In the genomic region with DNA sequence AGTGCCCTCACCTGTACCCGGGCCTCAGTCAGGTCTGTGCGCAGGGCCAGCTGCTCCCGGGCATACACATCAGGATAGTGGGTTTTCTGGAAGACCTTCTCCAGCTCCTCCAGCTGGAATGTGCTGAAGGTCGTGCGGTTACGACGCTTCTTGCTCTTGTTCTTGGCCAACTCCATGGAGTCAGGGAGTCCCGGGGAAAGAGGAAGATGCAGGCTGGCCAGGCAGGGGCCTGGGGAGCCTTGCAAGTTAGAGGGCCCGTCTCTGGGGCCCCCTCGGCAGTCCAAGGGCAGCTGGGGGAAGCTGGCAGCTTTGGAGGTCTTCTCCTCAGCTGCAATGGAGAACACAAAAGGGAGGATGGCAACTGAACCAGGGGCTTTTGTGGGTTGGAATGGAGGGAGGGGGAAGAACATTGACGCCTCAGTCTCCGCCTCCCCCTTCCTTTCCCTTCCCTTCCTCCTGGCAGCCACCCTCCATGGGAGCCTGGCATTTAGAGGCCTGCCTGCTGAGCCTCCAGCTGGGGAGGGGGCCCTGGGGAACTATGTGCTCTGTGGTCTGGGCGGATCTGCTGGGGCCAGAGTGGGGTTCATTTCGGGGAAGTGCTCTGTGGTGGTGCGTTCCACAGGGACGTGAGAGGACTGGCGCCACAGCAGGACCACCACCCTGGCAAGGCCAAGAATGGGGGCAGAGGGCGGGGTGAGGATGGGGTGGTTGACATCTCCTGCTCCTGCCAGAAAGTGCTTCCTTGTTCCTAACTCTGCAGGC, we compare ENCODE assay signal across 23 cellular contexts. TPM values are rescaled to one million over a fixed set of nuclear protein-coding genes. Genes with fewer than 3 reads are reported as not detected.
DNase-seq lines count a peak whose midpoint lies in the region; ATAC-seq and TF ChIP-seq lines count a peak whose summit lies in the region.
"Had no signal": no experiment of that assay in that cellular context is flagged by ENCODE, and none has a peak within 500 bp of the region (broad histone marks: within the 10 kb centered on the region; RNA-seq: fewer than 3 reads in every experiment).

No MANE protein-coding gene starts in this region.

- H3K4me1 Mint-ChIP-seq in mesothelial cell of epicardium: peaks cover 77% of the 10 kb centered on the region

- peaks cover 32% of the 10 kb centered on the region for H3K36me3 Mint-ChIP-seq in mesothelial cell of epicardium

- H4K20me1 ChIP-seq in BLaER1 (peaks cover 77% of the 10 kb centered on the region), osteoblast (ENCODE audit: insufficient read depth, low read length) (peaks cover 9% of the 10 kb centered on the region)

- H3K4me3 Mint-ChIP-seq in mesothelial cell of epicardium: peak overlapping the region; percentile 36
- H3K4me3 Mint-ChIP-seq: CD4-positive, alpha-beta memory T cell; H9; HFFc6 had no signal

- CTCF ChIA-PET in HEK293 (lab: Yijun Ruan, JAX): interaction anchor here (0.6 to 5.5 kb wide), 6 partner anchors 11 to 288 kb away, joined by 3 to 48 read pairs (median 4); no protein-coding TSS in a partner anchor

- H3K27me3 Mint-ChIP-seq in mesothelial cell of epicardium (ENCODE audit: low read depth): peaks cover 5% of the 10 kb centered on the region

- H3K4me3 ChIP-seq in BLaER1 (no peak overlapping the region), HEK293 (ENCODE audit: low read depth, low read length) (no peak overlapping the region), osteoblast (ENCODE audit: insufficient read depth, low read length) (no peak overlapping the region)
- H3K4me3 ChIP-seq: A549, GM23248 had no signal

- peak overlapping the region; percentile 84 for H3K27ac Mint-ChIP-seq in mesothelial cell of epicardium
- H3K27ac Mint-ChIP-seq: CD4-positive, alpha-beta memory T cell; H9 had no signal

- no peak for ATAC-seq in HG03565 (IDR thresholded peaks at IDR 0.05; ENCODE audit: unreplicated experiment)
- ATAC-seq: A549, HCT116 had no signal

- H3K27me3 ChIP-seq in BLaER1: peaks cover 45% of the 10 kb centered on the region
- peaks cover 30% of the 10 kb centered on the region for H3K27me3 ChIP-seq in osteoblast (ENCODE audit: insufficient read depth, low read length)

- H3K27ac ChIP-seq in BLaER1 (no peak overlapping the region), HEK293 (ENCODE audit: extremely low read depth, low read depth, low read length) (no peak overlapping the region), osteoblast (ENCODE audit: low read depth, low read length) (no peak overlapping the region)
- H3K27ac ChIP-seq: A549, GM23248 had no signal

- no peak overlapping the region for H2AFZ ChIP-seq in osteoblast (ENCODE audit: low read length)
- H2AFZ ChIP-seq: GM23248 had no signal

- H3K4me2 ChIP-seq in BLaER1 (peak overlapping the region; percentile 54), osteoblast (ENCODE audit: insufficient read depth, low read length) (no peak overlapping the region)
- H3K4me2 ChIP-seq: A549 had no signal

- TF ChIP-seq CTCF in HEK293 (tag by site-specific recombination; IDR thresholded peaks at IDR 0.05) (no peak), mesothelial cell of epicardium (IDR thresholded peaks at IDR 0.05; ENCODE audit: unreplicated experiment) (no peak), osteoblast (IDR thresholded peaks at IDR 0.05; ENCODE audit: extremely low read depth, low read depth, low read length) (no peak)

- H3K4me1 ChIP-seq in BLaER1: peaks cover 30% of the 10 kb centered on the region
- H3K4me1 ChIP-seq in HEK293 (ENCODE audit: control insufficient read depth, insufficient read depth, low read length): no peaks in the 10 kb centered on the region
- H3K4me1 ChIP-seq in osteoblast (ENCODE audit: insufficient read depth, low read length): peaks cover 3% of the 10 kb centered on the region
- H3K4me1 ChIP-seq: A549 had no signal

- POLR2A ChIA-PET in HEK293 (lab: Yijun Ruan, JAX): no interaction called here

- H3K36me3 ChIP-seq in BLaER1: peaks cover 13% of the 10 kb centered on the region; the same call in 1 of the 2 replicates
- peaks cover 0 to 35% of the 10 kb centered on the region in 2 experiments; a peak in 1 of 3 replicates for H3K36me3 ChIP-seq in HEK293 (ENCODE audit: control insufficient read depth in 2 of 2, insufficient read depth in 1 of 2, low read length in 2 of 2)
- H3K36me3 ChIP-seq in osteoblast (ENCODE audit: insufficient read depth, low read length): no peaks in the 10 kb centered on the region

- H3K9ac ChIP-seq in BLaER1: no peak overlapping the region
- H3K9ac ChIP-seq: GM23248 had no signal

- no peaks in the 10 kb centered on the region for H3K9me3 Mint-ChIP-seq in mesothelial cell of epicardium
- H3K9me3 Mint-ChIP-seq: HFFc6 had no signal

- H3K9me3 ChIP-seq in BLaER1 (0 out of 2 replicates have a peak, but pooled peaks cover 7% of the 10 kb centered on the region), HEK293 (ENCODE audit: control insufficient read depth, insufficient read depth, low read depth, low read length) (no peaks in the 10 kb centered on the region), osteoblast (ENCODE audit: low read depth, low read length) (no peaks in the 10 kb centered on the region)
- H3K9me3 ChIP-seq: A549 had no signal

- DNase-seq in mesothelial cell of epicardium (ENCODE audit: low spot score in 2 of 2, unreplicated experiment in 2 of 2) (no peak), osteoblast (ENCODE audit: insufficient read length, low spot score, missing footprints) (peak; percentile 55), kidney glomerular epithelial cell (lab: John Stamatoyannopoulos, UW) (no peak), middle frontal gyrus (ENCODE audit: extremely low spot score, low spot score) (no peak)
- no peak for DNase-seq in activated CD4-positive, alpha-beta T cell treated with anti-CD3 and anti-CD28 coated beads, Interleukin-2, amount 50 U/mL, for 48 hours
- DNase-seq: 8988T; Calu3; CD4-positive, alpha-beta memory T cell; COR-L47; DMS53; DMS79 treated with DMSO at 0.1 percent for 48 hours; GF-D8; GM23248; H9; HFFc6 had no signal

- no peaks in the 10 kb centered on the region for H3K79me2 ChIP-seq in osteoblast (ENCODE audit: insufficient read depth, low read length)

TF ChIP-seq in HEK293, 187 proteins besides CTCF, POLR2A, EP300 and RAD21:
- TF ChIP-seq ZIC2 (tag by site-specific recombination; IDR thresholded peaks at IDR 0.05) (peak; percentile 94), TCF7L2 (IDR thresholded peaks at IDR 0.05; ENCODE audit: borderline replicate concordance, low read depth, low read length) (no peak), PRDM1 (tag by site-specific recombination; IDR thresholded peaks at IDR 0.05) (no peak), KLF10 (tag by site-specific recombination; IDR thresholded peaks at IDR 0.05) (no peak), ZNF133 (tag by site-specific recombination; IDR thresholded peaks at IDR 0.05) (no peak), ZNF792 (tag by site-specific recombination; IDR thresholded peaks at IDR 0.05) (no peak), ZNF510 (tag by site-specific recombination; IDR thresholded peaks at IDR 0.05; ENCODE audit: insufficient replicate concordance) (no peak)
- TF ChIP-seq, protein P1, sequence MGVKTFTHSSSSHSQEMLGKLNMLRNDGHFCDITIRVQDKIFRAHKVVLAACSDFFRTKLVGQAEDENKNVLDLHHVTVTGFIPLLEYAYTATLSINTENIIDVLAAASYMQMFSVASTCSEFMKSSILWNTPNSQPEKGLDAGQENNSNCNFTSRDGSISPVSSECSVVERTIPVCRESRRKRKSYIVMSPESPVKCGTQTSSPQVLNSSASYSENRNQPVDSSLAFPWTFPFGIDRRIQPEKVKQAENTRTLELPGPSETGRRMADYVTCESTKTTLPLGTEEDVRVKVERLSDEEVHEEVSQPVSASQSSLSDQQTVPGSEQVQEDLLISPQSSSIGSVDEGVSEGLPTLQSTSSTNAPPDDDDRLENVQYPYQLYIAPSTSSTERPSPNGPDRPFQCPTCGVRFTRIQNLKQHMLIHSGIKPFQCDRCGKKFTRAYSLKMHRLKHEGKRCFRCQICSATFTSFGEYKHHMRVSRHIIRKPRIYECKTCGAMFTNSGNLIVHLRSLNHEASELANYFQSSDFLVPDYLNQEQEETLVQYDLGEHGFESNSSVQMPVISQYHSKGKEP (tag by site-specific recombination; IDR thresholded peaks at IDR 0.05): no peak

RNA-seq across cellular contexts. Expression of a gene that starts 5.7 kb away (rescaled TPM):
- total RNA-seq in mesothelial cell of epicardium: 127 to 136 TPM (median 132 TPM) in 3 replicates
- not detected in 2 replicates for total RNA-seq in osteoblast
- total RNA-seq: Calu3; CD4-positive, alpha-beta memory T cell; Daoy; G401; GM23248; H1; H9 had no signal

RNA-seq across cellular contexts. Expression of a gene that starts 30.3 kb away (rescaled TPM):
- 93.8 to 99.2 TPM (median 96.0 TPM) in 3 replicates for total RNA-seq in mesothelial cell of epicardium
- 51.0 and 51.4 TPM in 2 replicates for total RNA-seq in osteoblast

RNA-seq across cellular contexts. Expression of a gene that starts 47.5 kb away (rescaled TPM):
- total RNA-seq in mesothelial cell of epicardium (10.2 to 11.7 TPM (median 10.7 TPM) in 3 replicates), osteoblast (1.1 and 1.8 TPM in 2 replicates)
- total RNA-seq: Calu3; CD4-positive, alpha-beta memory T cell; Daoy; G401; GM23248; H1; H9 had no signal

Comparison
In these comparisons a context has a peak if more than half of its experiments do, and no peak if none do; other contexts are left out.
1. RNA of a gene that starts 5.7 kb away (total RNA-seq): 127 to 136 TPM in mesothelial cell of epicardium; not detected in osteoblast; every median in the first group is over 100 times any median in the second.